Comparison of ENCODE assay signal across 1 cellular context in the genomic region with DNA sequence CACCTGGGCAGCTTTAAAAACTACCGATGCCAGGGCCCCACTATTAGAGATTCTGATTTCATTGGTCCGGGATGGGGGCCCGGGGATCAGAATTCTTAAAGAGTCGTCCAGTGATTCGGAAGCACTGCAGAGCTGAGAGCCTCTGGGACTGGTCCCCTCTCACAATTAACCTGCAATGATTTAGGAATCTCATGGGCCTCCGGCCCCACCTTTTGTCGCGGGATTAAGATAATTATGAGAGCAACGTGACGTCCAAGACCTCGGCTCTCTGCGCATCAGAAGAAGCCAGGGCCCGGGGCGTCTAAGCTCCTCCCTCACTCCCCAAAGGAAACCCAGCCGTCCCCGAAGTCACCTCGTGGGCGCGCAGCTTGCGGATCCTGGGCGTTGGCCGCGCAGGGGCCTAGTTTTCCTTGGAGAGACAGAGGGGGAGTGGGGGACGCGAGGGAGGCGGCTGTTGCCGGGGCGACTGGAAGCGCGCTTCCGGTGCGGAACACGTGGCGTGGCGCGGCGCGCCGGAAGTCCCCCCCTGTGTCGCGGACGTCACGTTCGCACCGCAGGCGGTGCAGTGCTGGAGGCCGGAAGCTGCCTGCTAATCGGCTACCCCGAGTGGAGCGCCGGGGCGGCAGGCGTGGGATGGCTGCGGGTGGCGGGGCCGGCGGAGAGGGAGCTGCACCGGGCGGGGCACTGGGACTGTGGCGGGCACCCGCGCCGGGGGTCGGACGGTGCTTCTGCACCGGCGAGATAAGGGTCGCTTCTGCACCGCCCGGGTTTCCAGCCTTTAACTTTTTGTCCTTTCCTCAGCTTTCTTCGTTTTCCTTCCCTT.
TF ChIP-seq lines count a peak whose summit lies in the region.

A gene with protein sequence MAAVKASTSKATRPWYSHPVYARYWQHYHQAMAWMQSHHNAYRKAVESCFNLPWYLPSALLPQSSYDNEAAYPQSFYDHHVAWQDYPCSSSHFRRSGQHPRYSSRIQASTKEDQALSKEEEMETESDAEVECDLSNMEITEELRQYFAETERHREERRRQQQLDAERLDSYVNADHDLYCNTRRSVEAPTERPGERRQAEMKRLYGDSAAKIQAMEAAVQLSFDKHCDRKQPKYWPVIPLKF (minus strand): TSS at position 468 of the 823 bp plus-strand sequence. CDS start 8,414 bp downstream, outside the sequence.

TF ChIP-seq in GM12878, 131 proteins besides CTCF, POLR2A, EP300 and RAD21 (continued from another document and continues in another):
- TF ChIP-seq, protein P1, sequence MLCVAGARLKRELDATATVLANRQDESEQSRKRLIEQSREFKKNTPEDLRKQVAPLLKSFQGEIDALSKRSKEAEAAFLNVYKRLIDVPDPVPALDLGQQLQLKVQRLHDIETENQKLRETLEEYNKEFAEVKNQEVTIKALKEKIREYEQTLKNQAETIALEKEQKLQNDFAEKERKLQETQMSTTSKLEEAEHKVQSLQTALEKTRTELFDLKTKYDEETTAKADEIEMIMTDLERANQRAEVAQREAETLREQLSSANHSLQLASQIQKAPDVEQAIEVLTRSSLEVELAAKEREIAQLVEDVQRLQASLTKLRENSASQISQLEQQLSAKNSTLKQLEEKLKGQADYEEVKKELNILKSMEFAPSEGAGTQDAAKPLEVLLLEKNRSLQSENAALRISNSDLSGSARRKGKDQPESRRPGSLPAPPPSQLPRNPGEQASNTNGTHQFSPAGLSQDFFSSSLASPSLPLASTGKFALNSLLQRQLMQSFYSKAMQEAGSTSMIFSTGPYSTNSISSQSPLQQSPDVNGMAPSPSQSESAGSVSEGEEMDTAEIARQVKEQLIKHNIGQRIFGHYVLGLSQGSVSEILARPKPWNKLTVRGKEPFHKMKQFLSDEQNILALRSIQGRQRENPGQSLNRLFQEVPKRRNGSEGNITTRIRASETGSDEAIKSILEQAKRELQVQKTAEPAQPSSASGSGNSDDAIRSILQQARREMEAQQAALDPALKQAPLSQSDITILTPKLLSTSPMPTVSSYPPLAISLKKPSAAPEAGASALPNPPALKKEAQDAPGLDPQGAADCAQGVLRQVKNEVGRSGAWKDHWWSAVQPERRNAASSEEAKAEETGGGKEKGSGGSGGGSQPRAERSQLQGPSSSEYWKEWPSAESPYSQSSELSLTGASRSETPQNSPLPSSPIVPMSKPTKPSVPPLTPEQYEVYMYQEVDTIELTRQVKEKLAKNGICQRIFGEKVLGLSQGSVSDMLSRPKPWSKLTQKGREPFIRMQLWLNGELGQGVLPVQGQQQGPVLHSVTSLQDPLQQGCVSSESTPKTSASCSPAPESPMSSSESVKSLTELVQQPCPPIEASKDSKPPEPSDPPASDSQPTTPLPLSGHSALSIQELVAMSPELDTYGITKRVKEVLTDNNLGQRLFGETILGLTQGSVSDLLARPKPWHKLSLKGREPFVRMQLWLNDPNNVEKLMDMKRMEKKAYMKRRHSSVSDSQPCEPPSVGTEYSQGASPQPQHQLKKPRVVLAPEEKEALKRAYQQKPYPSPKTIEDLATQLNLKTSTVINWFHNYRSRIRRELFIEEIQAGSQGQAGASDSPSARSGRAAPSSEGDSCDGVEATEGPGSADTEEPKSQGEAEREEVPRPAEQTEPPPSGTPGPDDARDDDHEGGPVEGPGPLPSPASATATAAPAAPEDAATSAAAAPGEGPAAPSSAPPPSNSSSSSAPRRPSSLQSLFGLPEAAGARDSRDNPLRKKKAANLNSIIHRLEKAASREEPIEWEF (IDR thresholded peaks at IDR 0.05; ENCODE audit: insufficient replicate concordance, low read depth, low read length) = no peak
- TF ChIP-seq, protein P2, sequence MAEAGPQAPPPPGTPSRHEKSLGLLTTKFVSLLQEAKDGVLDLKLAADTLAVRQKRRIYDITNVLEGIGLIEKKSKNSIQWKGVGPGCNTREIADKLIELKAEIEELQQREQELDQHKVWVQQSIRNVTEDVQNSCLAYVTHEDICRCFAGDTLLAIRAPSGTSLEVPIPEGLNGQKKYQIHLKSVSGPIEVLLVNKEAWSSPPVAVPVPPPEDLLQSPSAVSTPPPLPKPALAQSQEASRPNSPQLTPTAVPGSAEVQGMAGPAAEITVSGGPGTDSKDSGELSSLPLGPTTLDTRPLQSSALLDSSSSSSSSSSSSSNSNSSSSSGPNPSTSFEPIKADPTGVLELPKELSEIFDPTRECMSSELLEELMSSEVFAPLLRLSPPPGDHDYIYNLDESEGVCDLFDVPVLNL (IDR thresholded peaks at IDR 0.05; ENCODE audit: low read depth, low read length) = no peak
- TF ChIP-seq STAT3 (IDR thresholded peaks at IDR 0.05; ENCODE audit: low read depth, low read length) (no peak), MEF2A (IDR thresholded peaks at IDR 0.05; ENCODE audit: insufficient read depth, low read depth, low read length) (no peak), CBX5 (IDR thresholded peaks at IDR 0.05; ENCODE audit: low read depth) (no peak), PAX8 (IDR thresholded peaks at IDR 0.05) (no peak), NRF1 (conservative IDR thresholded peaks at IDR 0.05; ENCODE audit: low read depth, low read length) (no peak), HDAC2 (IDR thresholded peaks at IDR 0.05) (no peak), HCFC1 (IDR thresholded peaks at IDR 0.05; ENCODE audit: low read length) (peak; percentile 58), CHD4 (IDR thresholded peaks at IDR 0.05) (no peak), EED (IDR thresholded peaks at IDR 0.05; ENCODE audit: low read depth) (peak; percentile 23; the same call in 1 of the 2 replicates), SMAD5 (IDR thresholded peaks at IDR 0.05; ENCODE audit: low read depth) (no peak), YBX1 (IDR thresholded peaks at IDR 0.05) (no peak), FOXM1 (IDR thresholded peaks at IDR 0.05; ENCODE audit: low read depth, low read length) (0 out of 2 replicates have a peak, but pooled peaks have one; percentile 28), IKZF2 (IDR thresholded peaks at IDR 0.05) (peak; percentile 29 to 34; a peak in 2 of 4 replicates), NR2F1 (conservative IDR thresholded peaks at IDR 0.05) (no peak), ZNF217 (IDR thresholded peaks at IDR 0.05) (no peak), STAT1 (conservative IDR thresholded peaks at IDR 0.05) (no peak), ASH2L (IDR thresholded peaks at IDR 0.05; ENCODE audit: borderline replicate concordance, low read depth) (no peak), POU2F2 (IDR thresholded peaks at IDR 0.05; ENCODE audit: borderline replicate concordance, low read depth, low read length) (peak; percentile 55; the same call in 1 of the 3 replicates), MYB (IDR thresholded peaks at IDR 0.05; ENCODE audit: borderline replicate concordance, low read depth, low read length) (no peak), GATAD2B (conservative IDR thresholded peaks at IDR 0.05; ENCODE audit: low read depth) (peak; percentile 79), ZBED1 (IDR thresholded peaks at IDR 0.05; ENCODE audit: borderline replicate concordance) (no peak), FOS (IDR thresholded peaks at IDR 0.05; ENCODE audit: borderline replicate concordance, extremely low read depth, insufficient read length) (no peak), SRF (IDR thresholded peaks at IDR 0.05; ENCODE audit: low read depth in 2 of 2, low read length in 2 of 2) (no peak), NR2C1 (IDR thresholded peaks at IDR 0.05) (no peak), GABPA (IDR thresholded peaks at IDR 0.05; ENCODE audit: low read depth) (peak; percentile 88)
- TF ChIP-seq, protein P3, sequence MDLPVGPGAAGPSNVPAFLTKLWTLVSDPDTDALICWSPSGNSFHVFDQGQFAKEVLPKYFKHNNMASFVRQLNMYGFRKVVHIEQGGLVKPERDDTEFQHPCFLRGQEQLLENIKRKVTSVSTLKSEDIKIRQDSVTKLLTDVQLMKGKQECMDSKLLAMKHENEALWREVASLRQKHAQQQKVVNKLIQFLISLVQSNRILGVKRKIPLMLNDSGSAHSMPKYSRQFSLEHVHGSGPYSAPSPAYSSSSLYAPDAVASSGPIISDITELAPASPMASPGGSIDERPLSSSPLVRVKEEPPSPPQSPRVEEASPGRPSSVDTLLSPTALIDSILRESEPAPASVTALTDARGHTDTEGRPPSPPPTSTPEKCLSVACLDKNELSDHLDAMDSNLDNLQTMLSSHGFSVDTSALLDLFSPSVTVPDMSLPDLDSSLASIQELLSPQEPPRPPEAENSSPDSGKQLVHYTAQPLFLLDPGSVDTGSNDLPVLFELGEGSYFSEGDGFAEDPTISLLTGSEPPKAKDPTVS (IDR thresholded peaks at IDR 0.05; ENCODE audit: low read depth, low read length) = no peak
- TF ChIP-seq, protein P4, sequence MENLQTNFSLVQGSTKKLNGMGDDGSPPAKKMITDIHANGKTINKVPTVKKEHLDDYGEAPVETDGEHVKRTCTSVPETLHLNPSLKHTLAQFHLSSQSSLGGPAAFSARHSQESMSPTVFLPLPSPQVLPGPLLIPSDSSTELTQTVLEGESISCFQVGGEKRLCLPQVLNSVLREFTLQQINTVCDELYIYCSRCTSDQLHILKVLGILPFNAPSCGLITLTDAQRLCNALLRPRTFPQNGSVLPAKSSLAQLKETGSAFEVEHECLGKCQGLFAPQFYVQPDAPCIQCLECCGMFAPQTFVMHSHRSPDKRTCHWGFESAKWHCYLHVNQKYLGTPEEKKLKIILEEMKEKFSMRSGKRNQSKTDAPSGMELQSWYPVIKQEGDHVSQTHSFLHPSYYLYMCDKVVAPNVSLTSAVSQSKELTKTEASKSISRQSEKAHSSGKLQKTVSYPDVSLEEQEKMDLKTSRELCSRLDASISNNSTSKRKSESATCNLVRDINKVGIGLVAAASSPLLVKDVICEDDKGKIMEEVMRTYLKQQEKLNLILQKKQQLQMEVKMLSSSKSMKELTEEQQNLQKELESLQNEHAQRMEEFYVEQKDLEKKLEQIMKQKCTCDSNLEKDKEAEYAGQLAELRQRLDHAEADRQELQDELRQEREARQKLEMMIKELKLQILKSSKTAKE (IDR thresholded peaks at IDR 0.05; ENCODE audit: low read depth, poor library complexity, severe bottlenecking) = peak; percentile 43
- TF ChIP-seq, protein P5, sequence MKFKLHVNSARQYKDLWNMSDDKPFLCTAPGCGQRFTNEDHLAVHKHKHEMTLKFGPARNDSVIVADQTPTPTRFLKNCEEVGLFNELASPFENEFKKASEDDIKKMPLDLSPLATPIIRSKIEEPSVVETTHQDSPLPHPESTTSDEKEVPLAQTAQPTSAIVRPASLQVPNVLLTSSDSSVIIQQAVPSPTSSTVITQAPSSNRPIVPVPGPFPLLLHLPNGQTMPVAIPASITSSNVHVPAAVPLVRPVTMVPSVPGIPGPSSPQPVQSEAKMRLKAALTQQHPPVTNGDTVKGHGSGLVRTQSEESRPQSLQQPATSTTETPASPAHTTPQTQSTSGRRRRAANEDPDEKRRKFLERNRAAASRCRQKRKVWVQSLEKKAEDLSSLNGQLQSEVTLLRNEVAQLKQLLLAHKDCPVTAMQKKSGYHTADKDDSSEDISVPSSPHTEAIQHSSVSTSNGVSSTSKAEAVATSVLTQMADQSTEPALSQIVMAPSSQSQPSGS (IDR thresholded peaks at IDR 0.05; ENCODE audit: low read length) = no peak
- TF ChIP-seq, protein P6, sequence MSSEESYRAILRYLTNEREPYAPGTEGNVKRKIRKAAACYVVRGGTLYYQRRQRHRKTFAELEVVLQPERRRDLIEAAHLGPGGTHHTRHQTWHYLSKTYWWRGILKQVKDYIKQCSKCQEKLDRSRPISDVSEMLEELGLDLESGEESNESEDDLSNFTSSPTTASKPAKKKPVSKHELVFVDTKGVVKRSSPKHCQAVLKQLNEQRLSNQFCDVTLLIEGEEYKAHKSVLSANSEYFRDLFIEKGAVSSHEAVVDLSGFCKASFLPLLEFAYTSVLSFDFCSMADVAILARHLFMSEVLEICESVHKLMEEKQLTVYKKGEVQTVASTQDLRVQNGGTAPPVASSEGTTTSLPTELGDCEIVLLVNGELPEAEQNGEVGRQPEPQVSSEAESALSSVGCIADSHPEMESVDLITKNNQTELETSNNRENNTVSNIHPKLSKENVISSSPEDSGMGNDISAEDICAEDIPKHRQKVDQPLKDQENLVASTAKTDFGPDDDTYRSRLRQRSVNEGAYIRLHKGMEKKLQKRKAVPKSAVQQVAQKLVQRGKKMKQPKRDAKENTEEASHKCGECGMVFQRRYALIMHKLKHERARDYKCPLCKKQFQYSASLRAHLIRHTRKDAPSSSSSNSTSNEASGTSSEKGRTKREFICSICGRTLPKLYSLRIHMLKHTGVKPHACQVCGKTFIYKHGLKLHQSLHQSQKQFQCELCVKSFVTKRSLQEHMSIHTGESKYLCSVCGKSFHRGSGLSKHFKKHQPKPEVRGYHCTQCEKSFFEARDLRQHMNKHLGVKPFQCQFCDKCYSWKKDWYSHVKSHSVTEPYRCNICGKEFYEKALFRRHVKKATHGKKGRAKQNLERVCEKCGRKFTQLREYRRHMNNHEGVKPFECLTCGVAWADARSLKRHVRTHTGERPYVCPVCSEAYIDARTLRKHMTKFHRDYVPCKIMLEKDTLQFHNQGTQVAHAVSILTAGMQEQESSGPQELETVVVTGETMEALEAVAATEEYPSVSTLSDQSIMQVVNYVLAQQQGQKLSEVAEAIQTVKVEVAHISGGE (CRISPR knock-in tag; IDR thresholded peaks at IDR 0.05) = no peak
- TF ChIP-seq, protein P7, sequence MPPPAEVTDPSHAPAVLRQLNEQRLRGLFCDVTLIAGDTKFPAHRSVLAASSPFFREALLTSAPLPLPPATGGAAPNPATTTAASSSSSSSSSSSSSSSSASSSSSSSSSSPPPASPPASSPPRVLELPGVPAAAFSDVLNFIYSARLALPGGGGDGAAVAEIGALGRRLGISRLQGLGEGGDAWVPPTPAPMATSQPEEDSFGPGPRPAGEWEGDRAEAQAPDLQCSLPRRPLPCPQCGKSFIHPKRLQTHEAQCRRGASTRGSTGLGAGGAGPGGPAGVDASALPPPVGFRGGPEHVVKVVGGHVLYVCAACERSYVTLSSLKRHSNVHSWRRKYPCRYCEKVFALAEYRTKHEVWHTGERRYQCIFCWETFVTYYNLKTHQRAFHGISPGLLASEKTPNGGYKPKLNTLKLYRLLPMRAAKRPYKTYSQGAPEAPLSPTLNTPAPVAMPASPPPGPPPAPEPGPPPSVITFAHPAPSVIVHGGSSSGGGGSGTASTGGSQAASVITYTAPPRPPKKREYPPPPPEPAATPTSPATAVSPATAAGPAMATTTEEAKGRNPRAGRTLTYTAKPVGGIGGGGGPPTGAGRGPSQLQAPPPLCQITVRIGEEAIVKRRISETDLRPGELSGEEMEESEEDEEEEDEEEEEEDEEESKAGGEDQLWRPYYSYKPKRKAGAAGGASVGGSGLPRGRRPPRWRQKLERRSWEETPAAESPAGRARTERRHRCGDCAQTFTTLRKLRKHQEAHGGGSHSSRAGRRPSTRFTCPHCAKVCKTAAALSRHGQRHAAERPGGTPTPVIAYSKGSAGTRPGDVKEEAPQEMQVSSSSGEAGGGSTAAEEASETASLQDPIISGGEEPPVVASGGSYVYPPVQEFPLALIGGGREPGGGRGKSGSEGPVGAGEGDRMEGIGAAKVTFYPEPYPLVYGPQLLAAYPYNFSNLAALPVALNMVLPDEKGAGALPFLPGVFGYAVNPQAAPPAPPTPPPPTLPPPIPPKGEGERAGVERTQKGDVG (CRISPR knock-in tag; IDR thresholded peaks at IDR 0.05) = no peak
